8 cellular contexts compared by ENCODE assay signal in the genomic region with DNA sequence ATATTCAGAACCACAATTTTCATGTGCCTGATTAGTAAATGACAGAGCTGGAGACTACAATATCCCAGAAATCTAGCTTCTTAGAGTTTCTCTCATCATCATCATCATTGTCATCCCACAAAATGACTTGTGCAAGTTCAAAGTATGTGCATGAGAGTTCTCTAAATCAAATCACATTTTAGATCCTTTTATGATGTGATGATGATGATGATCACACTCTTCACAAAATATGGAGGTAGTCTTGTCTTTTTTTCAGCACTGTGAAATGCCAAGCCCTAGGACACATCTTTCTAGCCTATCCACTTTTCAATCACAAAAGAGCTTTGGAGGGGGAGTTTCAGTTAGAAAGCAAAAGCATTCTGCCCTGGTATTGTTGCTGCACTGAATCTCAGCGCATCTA. TPM values are rescaled to one million over a fixed set of nuclear protein-coding genes. Genes with fewer than 3 reads are reported as not detected.
DNase-seq lines count a peak whose midpoint lies in the region; ATAC-seq and TF ChIP-seq lines count a peak whose summit lies in the region.
"Had no signal": no experiment of that assay in that cellular context is flagged by ENCODE, and none has a peak within 500 bp of the region (broad histone marks: within the 10 kb centered on the region; RNA-seq: fewer than 3 reads in every experiment).

No MANE protein-coding gene starts in this region.

- peaks cover 24% of the 10 kb centered on the region for H3K4me1 ChIP-seq in OCI-LY3 (ENCODE audit: low read length)
- H3K4me1 ChIP-seq in effector memory CD4-positive, alpha-beta T cell (ENCODE audit: control insufficient read depth, insufficient read depth, low read length, poor library complexity, severe bottlenecking) = peaks cover 6% of the 10 kb centered on the region

- peak overlapping the region; percentile 99 for H3K4me2 ChIP-seq in OCI-LY3 (ENCODE audit: low read length)

- peaks cover 19% of the 10 kb centered on the region for H3K4me1 Mint-ChIP-seq in HFFc6 (ENCODE audit: low read depth)

- H3K4me3 Mint-ChIP-seq in HFFc6 = no peak overlapping the region

- no peaks in the 10 kb centered on the region for H4K20me1 ChIP-seq in OCI-LY3 (ENCODE audit: insufficient read depth, low read length)

- DNase-seq in effector memory CD4-positive, alpha-beta T cell = no peak
- DNase-seq in HFFc6 = no peak
- no peak for DNase-seq in GM19238 (ENCODE audit: insufficient read length, low spot score)

- no peak for TF ChIP-seq CTCF in OCI-LY3 (IDR thresholded peaks at IDR 0.05; ENCODE audit: low read depth, low read length)
- no peak for TF ChIP-seq CTCF in HFFc6 (IDR thresholded peaks at IDR 0.05)

- no peaks in the 10 kb centered on the region for H3K27me3 ChIP-seq in OCI-LY3 (ENCODE audit: low read depth, low read length)
- no peaks in the 10 kb centered on the region for H3K27me3 ChIP-seq in effector memory CD4-positive, alpha-beta T cell (replicated peaks; ENCODE audit: control insufficient read depth, insufficient read depth, low read length, poor library complexity, severe bottlenecking)

- H3K27ac ChIP-seq in OCI-LY3 (ENCODE audit: low read length) (peak overlapping the region; percentile 82), skin epidermis (peak overlapping the region in 14 of 21 experiments; percentile 9 to 84 (median 58))
- peak overlapping the region; percentile 76 for H3K27ac ChIP-seq in effector memory CD4-positive, alpha-beta T cell (ENCODE audit: insufficient read depth, low read length, poor library complexity, severe bottlenecking)
- H3K27ac ChIP-seq: RWPE1 had no signal

- peaks cover 42% of the 10 kb centered on the region for H3K79me2 ChIP-seq in OCI-LY3 (ENCODE audit: low read length)

- no peaks in the 10 kb centered on the region for H3K36me3 Mint-ChIP-seq in HFFc6 (ENCODE audit: low read depth)

- H3K9ac ChIP-seq in OCI-LY3 (ENCODE audit: low read length) = peak overlapping the region; percentile 78; the same call in 1 of the 2 replicates

- no peaks in the 10 kb centered on the region for H3K9me3 ChIP-seq in OCI-LY3 (ENCODE audit: insufficient read depth, low read length)
- no peaks in the 10 kb centered on the region for H3K9me3 ChIP-seq in effector memory CD4-positive, alpha-beta T cell (ENCODE audit: control insufficient read depth, low read length)

- H3K36me3 ChIP-seq in OCI-LY3 (replicated peaks; ENCODE audit: low read depth, low read length) = no peaks in the 10 kb centered on the region
- H3K36me3 ChIP-seq in effector memory CD4-positive, alpha-beta T cell (ENCODE audit: control insufficient read depth, insufficient read depth, low read length) = no peaks in the 10 kb centered on the region

- no peak overlapping the region for H3K27ac Mint-ChIP-seq in HFFc6

- peak; percentile 1 for ATAC-seq in GM21390 (IDR thresholded peaks at IDR 0.05; ENCODE audit: unreplicated experiment)
- ATAC-seq in HG02759 (IDR thresholded peaks at IDR 0.05; ENCODE audit: unreplicated experiment) = no peak

- no peaks in the 10 kb centered on the region for H3K27me3 Mint-ChIP-seq in HFFc6 (ENCODE audit: insufficient read depth)

- H3K4me3 ChIP-seq in OCI-LY3 (ENCODE audit: low read length) = peak overlapping the region; percentile 76
- peak overlapping the region; percentile 51 for H3K4me3 ChIP-seq in effector memory CD4-positive, alpha-beta T cell (ENCODE audit: insufficient read depth, low read depth, low read length, poor library complexity, severe bottlenecking)
- H3K4me3 ChIP-seq in skin epidermis = no peak overlapping the region

- no peaks in the 10 kb centered on the region for H3K9me3 Mint-ChIP-seq in HFFc6

- H2AFZ ChIP-seq in OCI-LY3 (ENCODE audit: low read depth, low read length) = no peak overlapping the region

RNA-seq across cellular contexts. Expression of gene MBNL3, which starts 7.4 kb away (rescaled TPM):
- total RNA-seq in HFFc6 (2021; fragmentation: NEBNext Ultra II Directional; extraction: Animal tissue kit (Norgen Biotek cat#: 25700)) = under 1 TPM; 0.17 to 0.66 (median 0.38) TPM

Comparison
In these comparisons a context has a peak if more than half of its experiments do, and no peak if none do; other contexts are left out.
1. H3K4me3 ChIP-seq: peak in OCI-LY3 (single experiment) and effector memory CD4-positive, alpha-beta T cell (single experiment); none in skin epidermis (0 of 7).
2. Peak in every context shown above with its lines, with median percentiles within 50 percentile points of each other: H3K27ac ChIP-seq.